Comparison of ENCODE assay signal across 15 cellular contexts in the genomic region with DNA sequence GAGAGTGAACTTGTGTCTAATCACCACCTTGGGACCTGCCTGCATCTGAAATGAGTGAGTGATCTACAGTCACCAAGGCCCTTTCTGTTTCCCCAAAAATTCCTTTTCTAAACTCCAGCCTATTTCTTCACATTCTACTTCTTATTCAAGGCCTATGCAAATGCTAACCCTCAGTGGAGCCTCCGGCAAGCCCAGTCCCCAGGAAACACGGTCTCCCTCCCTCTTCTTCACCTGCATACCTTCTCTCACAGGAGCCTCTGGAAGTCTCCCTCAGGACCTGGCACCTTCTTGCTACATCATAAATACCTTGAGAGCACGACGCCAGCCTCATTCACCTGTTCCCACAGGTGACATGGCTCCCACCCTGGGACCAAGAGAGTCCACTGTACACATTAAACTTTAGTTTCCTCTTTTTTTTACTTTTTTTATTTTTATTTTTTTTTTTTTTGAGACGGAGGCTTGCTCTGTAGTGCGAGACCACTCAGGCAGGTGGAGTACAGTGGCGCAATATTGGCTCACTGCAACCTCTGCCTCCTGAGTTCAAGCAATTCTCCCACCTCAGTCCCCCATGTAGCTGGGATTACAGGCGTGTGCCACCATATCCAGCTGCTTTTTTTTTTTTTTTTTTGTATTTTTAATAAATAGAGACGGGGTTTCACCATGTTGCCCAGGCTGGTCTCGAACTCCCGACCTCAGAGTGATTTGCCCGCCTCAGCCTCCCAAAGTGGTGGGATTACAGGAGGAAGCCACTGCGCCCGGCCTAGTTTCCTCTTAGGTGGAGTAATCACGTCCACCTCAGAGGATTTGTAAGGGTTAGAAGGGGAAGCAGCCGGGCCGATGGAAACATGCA.
A peak's percentile ranks its signal among the peaks of the same experiment; 100 is the strongest.
DNase-seq lines count a peak whose midpoint lies in the region; ATAC-seq lines count a peak whose summit lies in the region.
"Had no signal": no experiment of that assay in that cellular context is flagged by ENCODE, and none has a peak within 500 bp of the region (broad histone marks: within the 10 kb centered on the region; RNA-seq: fewer than 3 reads in every experiment).

No MANE protein-coding gene starts in this region.

- no peaks in the 10 kb centered on the region for H3K27me3 ChIP-seq in iPS-20b (ENCODE audit: insufficient read depth, low read length)
- H3K27me3 ChIP-seq: brain microvascular endothelial cell had no signal

- H3K9me3 Mint-ChIP-seq in activated T-cell treated with anti-CD3 and anti-CD28 coated beads, Interleukin-2, amount 50 U/mL, for 24 hours = no peaks in the 10 kb centered on the region
- peaks cover 0 to 4% of the 10 kb centered on the region in 2 donors for H3K9me3 Mint-ChIP-seq in activated T-cell treated with anti-CD3 and anti-CD28 coated beads, Interleukin-2, amount 50 U/mL, for 72 hours
- H3K9me3 Mint-ChIP-seq in activated T-helper 1 cell treated with anti-CD3 and anti-CD28 coated beads, Interleukin-12 subunit alpha, Interleukin-12 subunit beta, Interleukin-2, Interleukin-4 antibody, amounts not matched to agents 30 ng/mL and 10 ng/mL and 1 ng/mL, durations not matched to agents 14 hours and 24 hours and 36 hours = no peaks in the 10 kb centered on the region
- H3K9me3 Mint-ChIP-seq in stimulated activated naive CD8-positive, alpha-beta T cell treated with anti-CD3 and anti-CD28 coated beads, Interleukin-15, amount 100 ng/mL, for 72 hours = no peaks in the 10 kb centered on the region

- H3K36me3 ChIP-seq in iPS-20b (ENCODE audit: insufficient read depth, low read depth, low read length) = no peaks in the 10 kb centered on the region

- peaks cover 85% of the 10 kb centered on the region for H3K36me3 Mint-ChIP-seq in activated T-cell treated with anti-CD3 and anti-CD28 coated beads, Interleukin-2, amount 50 U/mL, for 24 hours (ENCODE audit: low read depth)
- peaks cover 4 to 6% of the 10 kb centered on the region in 2 donors for H3K36me3 Mint-ChIP-seq in activated T-cell treated with anti-CD3 and anti-CD28 coated beads, Interleukin-2, amount 50 U/mL, for 72 hours (ENCODE audit: insufficient read depth in 2 of 2)
- H3K36me3 Mint-ChIP-seq in activated T-helper 1 cell treated with anti-CD3 and anti-CD28 coated beads, Interleukin-12 subunit alpha, Interleukin-12 subunit beta, Interleukin-2, Interleukin-4 antibody, amounts not matched to agents 30 ng/mL and 10 ng/mL and 1 ng/mL, durations not matched to agents 14 hours and 24 hours and 36 hours (ENCODE audit: low read depth) = peaks cover 20% of the 10 kb centered on the region

- peak overlapping the region; percentile 56; the same call in 1 of the 2 replicates for H3K9ac ChIP-seq in iPS-20b (ENCODE audit: low read depth, low read length)
- H3K9ac ChIP-seq: KMS-11 had no signal

- H3K27ac Mint-ChIP-seq in activated T-cell treated with anti-CD3 and anti-CD28 coated beads, Interleukin-2, amount 50 U/mL, for 24 hours = peak overlapping the region; percentile 69
- no peak overlapping the region for H3K27ac Mint-ChIP-seq in activated T-cell treated with anti-CD3 and anti-CD28 coated beads, Interleukin-2, amount 50 U/mL, for 72 hours
- peak overlapping the region; percentile 8 for H3K27ac Mint-ChIP-seq in activated T-helper 1 cell treated with anti-CD3 and anti-CD28 coated beads, Interleukin-12 subunit alpha, Interleukin-12 subunit beta, Interleukin-2, Interleukin-4 antibody, amounts not matched to agents 30 ng/mL and 10 ng/mL and 1 ng/mL, durations not matched to agents 14 hours and 24 hours and 36 hours
- H3K27ac Mint-ChIP-seq in stimulated activated naive CD8-positive, alpha-beta T cell treated with anti-CD3 and anti-CD28 coated beads, Interleukin-15, amount 100 ng/mL, for 72 hours = peak overlapping the region; percentile 3 to 69

- DNase-seq in activated T-cell treated with anti-CD3 and anti-CD28 coated beads, Interleukin-2, amount 50 U/mL, for 24 hours = no peak
- no peak for DNase-seq in activated T-cell treated with anti-CD3 and anti-CD28 coated beads, Interleukin-2, amount 50 U/mL, for 72 hours
- no peak for DNase-seq in activated T-helper 1 cell treated with anti-CD3 and anti-CD28 coated beads, Interleukin-12 subunit alpha, Interleukin-12 subunit beta, Interleukin-2, Interleukin-4 antibody, amounts not matched to agents 30 ng/mL and 10 ng/mL and 1 ng/mL, durations not matched to agents 14 hours and 24 hours and 36 hours (ENCODE audit: low spot score)
- DNase-seq in stimulated activated naive CD8-positive, alpha-beta T cell treated with anti-CD3 and anti-CD28 coated beads, Interleukin-15, amount 100 ng/mL, for 72 hours = no peak
- no peak for DNase-seq in LoVo (ENCODE audit: low spot score)
- DNase-seq: activated T-cell treated with anti-CD3 and anti-CD28 coated beads, Interleukin-2, amount 50 U/mL, for 4 hours; brain microvascular endothelial cell; DMS79 treated with DMSO at 0.1 percent for 48 hours; NCI-H1694; NCI-H774; SIG-M5 had no signal

- H3K4me3 ChIP-seq in iPS-20b (ENCODE audit: low read length) = peak overlapping the region; percentile 24; the same call in 1 of the 2 replicates

- intact Hi-C loops in activated T-helper 1 cell treated with anti-CD3 and anti-CD28 coated beads, Interleukin-12 subunit alpha, Interleukin-12 subunit beta, Interleukin-2, Interleukin-4 antibody, amounts not matched to agents 30 ng/mL and 10 ng/mL and 1 ng/mL, durations not matched to agents 14 hours and 24 hours and 36 hours (cut with micrococcal nuclease) = no loop called here

- ATAC-seq in activated T-cell treated with anti-CD3 and anti-CD28 coated beads, Interleukin-2, amount 50 U/mL, for 72 hours (replicated peaks in 1 of 2) = no peak
- no peak for ATAC-seq in stimulated activated naive CD8-positive, alpha-beta T cell treated with anti-CD3 and anti-CD28 coated beads, Interleukin-15, amount 100 ng/mL, for 72 hours
- ATAC-seq in GM21619 (IDR thresholded peaks at IDR 0.05; ENCODE audit: unreplicated experiment) = no peak
- no peak for ATAC-seq in HG03439 (IDR thresholded peaks at IDR 0.05; ENCODE audit: unreplicated experiment)
- ATAC-seq: activated T-cell treated with anti-CD3 and anti-CD28 coated beads, Interleukin-2, amount 50 U/mL, for 4 hours had no signal

- H3K4me3 Mint-ChIP-seq in activated T-cell treated with anti-CD3 and anti-CD28 coated beads, Interleukin-2, amount 50 U/mL, for 24 hours = no peak overlapping the region
- no peak overlapping the region for H3K4me3 Mint-ChIP-seq in activated T-cell treated with anti-CD3 and anti-CD28 coated beads, Interleukin-2, amount 50 U/mL, for 72 hours
- H3K4me3 Mint-ChIP-seq in activated T-helper 1 cell treated with anti-CD3 and anti-CD28 coated beads, Interleukin-12 subunit alpha, Interleukin-12 subunit beta, Interleukin-2, Interleukin-4 antibody, amounts not matched to agents 30 ng/mL and 10 ng/mL and 1 ng/mL, durations not matched to agents 14 hours and 24 hours and 36 hours = no peak overlapping the region
- H3K4me3 Mint-ChIP-seq in stimulated activated naive CD8-positive, alpha-beta T cell treated with anti-CD3 and anti-CD28 coated beads, Interleukin-15, amount 100 ng/mL, for 72 hours = no peak overlapping the region
- H3K4me3 Mint-ChIP-seq: activated T-cell treated with anti-CD3 and anti-CD28 coated beads, Interleukin-2, amount 50 U/mL, for 4 hours had no signal

- H3K27me3 Mint-ChIP-seq in activated T-cell treated with anti-CD3 and anti-CD28 coated beads, Interleukin-2, amount 50 U/mL, for 24 hours = no peaks in the 10 kb centered on the region
- H3K27me3 Mint-ChIP-seq in activated T-cell treated with anti-CD3 and anti-CD28 coated beads, Interleukin-2, amount 50 U/mL, for 72 hours (ENCODE audit: low read depth) = no peaks in the 10 kb centered on the region
- no peaks in the 10 kb centered on the region for H3K27me3 Mint-ChIP-seq in activated T-helper 1 cell treated with anti-CD3 and anti-CD28 coated beads, Interleukin-12 subunit alpha, Interleukin-12 subunit beta, Interleukin-2, Interleukin-4 antibody, amounts not matched to agents 30 ng/mL and 10 ng/mL and 1 ng/mL, durations not matched to agents 14 hours and 24 hours and 36 hours (ENCODE audit: insufficient read depth)
- no peaks in the 10 kb centered on the region for H3K27me3 Mint-ChIP-seq in stimulated activated naive CD8-positive, alpha-beta T cell treated with anti-CD3 and anti-CD28 coated beads, Interleukin-15, amount 100 ng/mL, for 72 hours

- no peaks in the 10 kb centered on the region for H3K9me3 ChIP-seq in iPS-20b (ENCODE audit: insufficient read depth, low read depth, low read length)

- H3K4me1 Mint-ChIP-seq in activated T-cell treated with anti-CD3 and anti-CD28 coated beads, Interleukin-2, amount 50 U/mL, for 24 hours (ENCODE audit: low read depth) = peaks cover 72% of the 10 kb centered on the region
- H3K4me1 Mint-ChIP-seq in activated T-cell treated with anti-CD3 and anti-CD28 coated beads, Interleukin-2, amount 50 U/mL, for 72 hours (ENCODE audit: low read depth) = peaks cover 43% of the 10 kb centered on the region
- peaks cover 28% of the 10 kb centered on the region for H3K4me1 Mint-ChIP-seq in activated T-helper 1 cell treated with anti-CD3 and anti-CD28 coated beads, Interleukin-12 subunit alpha, Interleukin-12 subunit beta, Interleukin-2, Interleukin-4 antibody, amounts not matched to agents 30 ng/mL and 10 ng/mL and 1 ng/mL, durations not matched to agents 14 hours and 24 hours and 36 hours (ENCODE audit: low read depth)
- peaks cover 75% of the 10 kb centered on the region for H3K4me1 Mint-ChIP-seq in stimulated activated naive CD8-positive, alpha-beta T cell treated with anti-CD3 and anti-CD28 coated beads, Interleukin-15, amount 100 ng/mL, for 72 hours

- H3K4me1 ChIP-seq in iPS-20b (ENCODE audit: insufficient read depth, low read length) = peaks cover 47% of the 10 kb centered on the region

- H3K27ac ChIP-seq in iPS-20b (ENCODE audit: low read length) = peak overlapping the region; percentile 85
- H3K27ac ChIP-seq: brain microvascular endothelial cell, KMS-11 had no signal
